Comparison of ENCODE assay signal across 11 cellular contexts in genomic region chr9:111937301-111937700, GRCh38. TPM values are rescaled to one million over a fixed set of nuclear protein-coding genes. Genes with fewer than 3 reads are reported as not detected.
DNase-seq lines count a peak whose midpoint lies in the region; ATAC-seq, FAIRE-seq and TF ChIP-seq lines count a peak whose summit lies in the region.
"Had no signal": no experiment of that assay in that cellular context is flagged by ENCODE, and none has a peak within 500 bp of the region (broad histone marks: within the 10 kb centered on the region; RNA-seq: fewer than 3 reads in every experiment).

No MANE protein-coding gene starts in this region.

- H2BK120ac ChIP-seq in H9 (ENCODE audit: low read depth, low read length, poor library complexity, severe bottlenecking): no peak overlapping the region

- intact Hi-C loops in A673 (cut with micrococcal nuclease; ENCODE audit: unreplicated experiment): no loop called here

- CTCF ChIA-PET in A673 (lab: Charles Lee): no interaction called here

- POLR2A ChIA-PET in A673 (lab: Charles Lee; ENCODE audit: low non-redundant PET): no interaction called here

- H3K79me2 ChIP-seq in H9 (ENCODE audit: insufficient read depth, low read length): no peaks in the 10 kb centered on the region

- H3K79me1 ChIP-seq in H9 (ENCODE audit: insufficient read depth, low read depth, low read length, poor library complexity, severe bottlenecking): no peaks in the 10 kb centered on the region

- ATAC-seq in GM19372 (IDR thresholded peaks at IDR 0.05; ENCODE audit: low read depth, unreplicated experiment): peak; percentile 15

- no peak overlapping the region for H4K5ac ChIP-seq in H9 (ENCODE audit: insufficient read length, low read depth, low read length)

- FAIRE-seq in GM19239 (lab: Jason Lieb, UNC): no peak

- H2BK5ac ChIP-seq in H9 (ENCODE audit: insufficient read length, low read length): no peak overlapping the region

- no peak overlapping the region for H2BK20ac ChIP-seq in H9 (ENCODE audit: low read depth, low read length, poor library complexity, severe bottlenecking)

- H3K4me2 ChIP-seq in H9 (ENCODE audit: insufficient read depth, insufficient read length, low read length): no peak overlapping the region

- no CpG with 5 or more reads among the region's 2 CpGs for WGBS in H9 (ENCODE audit: extremely low coverage, insufficient read length, low lambda C conversion rate)

- H3K27me3 Mint-ChIP-seq in activated naive CD8-positive, alpha-beta T cell treated with anti-CD3 and anti-CD28 coated beads for 36 hours: no peaks in the 10 kb centered on the region
- H3K27me3 Mint-ChIP-seq in mesothelial cell of epicardium (ENCODE audit: low read depth) (no peaks in the 10 kb centered on the region), H9 (ENCODE audit: low read depth) (no peaks in the 10 kb centered on the region)

- H3K27ac Mint-ChIP-seq in activated naive CD8-positive, alpha-beta T cell treated with anti-CD3 and anti-CD28 coated beads for 36 hours: peak overlapping the region; percentile 90
- peak overlapping the region; percentile 14 for H3K27ac Mint-ChIP-seq in mesothelial cell of epicardium
- peak overlapping the region in 1 of 3 experiments; percentile 21; a peak in 2 of 7 replicates for H3K27ac Mint-ChIP-seq in H9

- no peak overlapping the region for H4K8ac ChIP-seq in H9 (replicated peaks; ENCODE audit: insufficient read length, low read depth, low read length)

- H3K36me3 Mint-ChIP-seq in activated naive CD8-positive, alpha-beta T cell treated with anti-CD3 and anti-CD28 coated beads for 36 hours: peaks cover 39% of the 10 kb centered on the region
- H3K36me3 Mint-ChIP-seq in mesothelial cell of epicardium: peaks cover 22% of the 10 kb centered on the region
- H3K36me3 Mint-ChIP-seq in H9 (ENCODE audit: insufficient read depth in 1 of 3, low read depth in 3 of 3): peaks cover 2 to 21% (median 12%) of the 10 kb centered on the region in 3 experiments; a peak in 5 of 7 replicates

- H3K9me3 ChIP-seq in A673 (ENCODE audit: low read depth, low read length, poor library complexity, severe bottlenecking): no peaks in the 10 kb centered on the region
- no peaks in the 10 kb centered on the region for H3K9me3 ChIP-seq in H9 (ENCODE audit: control insufficient read depth, low read depth, low read length)

- H4K91ac ChIP-seq in H9 (ENCODE audit: insufficient read length, low read depth, low read length): no peak overlapping the region

- no peaks in the 10 kb centered on the region for H3K23me2 ChIP-seq in H9 (ENCODE audit: insufficient read length, low read depth, low read length, poor library complexity, severe bottlenecking)

- H3K56ac ChIP-seq in H9 (ENCODE audit: insufficient read length, low read depth, low read length): no peak overlapping the region

- H2BK15ac ChIP-seq in H9 (ENCODE audit: low read depth, low read length): no peak overlapping the region

- H3K36me3 ChIP-seq in A673 (ENCODE audit: insufficient read depth, low read length, poor library complexity, severe bottlenecking): peaks cover 5% of the 10 kb centered on the region

- H2AFZ ChIP-seq in H9 (ENCODE audit: low read length): no peak overlapping the region

- no peak overlapping the region for H3K9ac ChIP-seq in H9 (ENCODE audit: extremely low read depth, insufficient read length, low read length)

- DNase-seq in A673 (ENCODE audit: low spot score) (no peak), mesothelial cell of epicardium (ENCODE audit: low spot score in 2 of 2, unreplicated experiment in 2 of 2) (no peak), H9 (no peak), ureter (ENCODE audit: low spot score) (no peak), HUDEP-2 (lab: John Stamatoyannopoulos, UW; ENCODE audit: unreplicated experiment in 76 of 76) (no peak), GM19239 (ENCODE audit: insufficient read length, low spot score) (no peak)
- DNase-seq in activated naive CD8-positive, alpha-beta T cell treated with anti-CD3 and anti-CD28 coated beads for 36 hours: no peak
- DNase-seq: COR-L47, mesendoderm, NCI-H1694 had no signal

- no peaks in the 10 kb centered on the region for H4K20me1 ChIP-seq in H9 (ENCODE audit: control insufficient read depth, insufficient read depth, insufficient read length)

- no peaks in the 10 kb centered on the region for H3K27me3 ChIP-seq in A673 (replicated peaks; ENCODE audit: insufficient read depth, low read depth, low read length, poor library complexity)
- H3K27me3 ChIP-seq in H9 (ENCODE audit: insufficient read depth, low read length): no peaks in the 10 kb centered on the region

- no peak overlapping the region for H3K18ac ChIP-seq in H9 (ENCODE audit: insufficient read length, low read depth, low read length)

- H3K4me3 ChIP-seq in A673 (ENCODE audit: low read depth, low read length, poor library complexity, severe bottlenecking): no peak overlapping the region

- TF ChIP-seq CTCF in A673 (conservative IDR thresholded peaks at IDR 0.05; ENCODE audit: low read depth, low read length): no peak
- no peak for TF ChIP-seq CTCF in mesothelial cell of epicardium (IDR thresholded peaks at IDR 0.05; ENCODE audit: unreplicated experiment)
- no peak for TF ChIP-seq CTCF in H9 (conservative IDR thresholded peaks at IDR 0.05)

- H2BK12ac ChIP-seq in H9 (ENCODE audit: insufficient read length, low read depth, low read length): no peak overlapping the region

- H3K27ac ChIP-seq in A673 (ENCODE audit: low read depth, low read length, poor library complexity, severe bottlenecking) (peak overlapping the region; percentile 6), H9 (ENCODE audit: insufficient read length, low read depth, low read length) (no peak overlapping the region)

- peaks cover 4% of the 10 kb centered on the region for H3K9me3 Mint-ChIP-seq in activated naive CD8-positive, alpha-beta T cell treated with anti-CD3 and anti-CD28 coated beads for 36 hours
- H3K9me3 Mint-ChIP-seq in mesothelial cell of epicardium (no peaks in the 10 kb centered on the region), H9 (no peaks in the 10 kb centered on the region)

- no peak overlapping the region for H3T11ph ChIP-seq in H9 (ENCODE audit: low read length)

- no peak overlapping the region for H3K14ac ChIP-seq in H9 (ENCODE audit: insufficient read depth, low read length)

- H3K4me1 Mint-ChIP-seq in activated naive CD8-positive, alpha-beta T cell treated with anti-CD3 and anti-CD28 coated beads for 36 hours: peaks cover 27% of the 10 kb centered on the region
- peaks cover 31% of the 10 kb centered on the region for H3K4me1 Mint-ChIP-seq in mesothelial cell of epicardium
- peaks cover 0 to 5% of the 10 kb centered on the region in 2 experiments; a peak in 1 of 4 replicates for H3K4me1 Mint-ChIP-seq in H9

- H3K4me1 ChIP-seq in A673 (ENCODE audit: insufficient read depth, low read length, poor library complexity, severe bottlenecking): peaks cover 18% of the 10 kb centered on the region
- H3K4me1 ChIP-seq in H9 (ENCODE audit: insufficient read depth, low read length): no peaks in the 10 kb centered on the region

- H3K4ac ChIP-seq in H9 (ENCODE audit: low read depth, low read length): no peak overlapping the region

- H3K4me3 Mint-ChIP-seq in activated naive CD8-positive, alpha-beta T cell treated with anti-CD3 and anti-CD28 coated beads for 36 hours: no peak overlapping the region
- H3K4me3 Mint-ChIP-seq in mesothelial cell of epicardium: no peak overlapping the region
- no peak overlapping the region for H3K4me3 Mint-ChIP-seq in H9

- BruUV-seq in A673 (replicated peaks; lab: Mats Ljungman, UMichigan): no TSS peak

- H2AK5ac ChIP-seq in H9 (ENCODE audit: insufficient read length, low read length): no peak overlapping the region

- no peak overlapping the region for H3K23ac ChIP-seq in H9 (ENCODE audit: insufficient read length, low read depth, low read length)

RNA-seq across cellular contexts. Expression of gene UGCG, which starts 40.7 kb away (rescaled TPM):
- total RNA-seq in A673 (2021): 16.7 and 23.1 TPM in 2 replicates
- 10 to 100 TPM; 28.9 to 29.8 TPM for total RNA-seq in activated naive CD8-positive, alpha-beta T cell treated with anti-CD3 and anti-CD28 coated beads for 36 hours
- total RNA-seq in mesothelial cell of epicardium: 27.0 to 29.8 TPM (median 27.4 TPM) in 3 replicates
- 23.3 and 23.8 TPM in 2 replicates for total RNA-seq in H9 (2021)
- 52.1 TPM for total RNA-seq in ureter
